ENCODE assay signal across 17 cellular contexts in genomic region chr2:127358044-127358443, GRCh38.
"Had no signal": no experiment of that assay in that cellular context is flagged by ENCODE, and none has a peak within 500 bp of the region (broad histone marks: within the 10 kb centered on the region; RNA-seq: fewer than 3 reads in every experiment).

No MANE protein-coding gene starts in this region.

- H3K4me3 ChIP-seq: skin epidermis, thyroid gland had no signal

- H3K27me3 ChIP-seq: thyroid gland had no signal

- H3K36me3 ChIP-seq: thyroid gland had no signal

- H3K9me3 ChIP-seq: thyroid gland had no signal

- H3K36me3 Mint-ChIP-seq: natural killer cell, WTC11 had no signal

- H3K27ac Mint-ChIP-seq: activated CD8-positive, alpha-beta T cell treated with anti-CD3 and anti-CD28 coated beads for 36 hours; memory B cell; stimulated activated naive B cell treated with anti-CD40 and anti-IgM and Interleukin-4, amounts not matched to agents 10 μg/mL and 1 μg/mL and 100 μg/mL, for 72 hours; WTC11 had no signal

- H3K27ac ChIP-seq: skin epidermis, thyroid gland had no signal

- H3K9me3 Mint-ChIP-seq: activated CD8-positive, alpha-beta T cell treated with anti-CD3 and anti-CD28 coated beads for 36 hours; activated T-cell treated with anti-CD3 and anti-CD28 coated beads, Interleukin-2, amount 50 U/mL, for 4 hours; central memory CD8-positive, alpha-beta T cell; memory B cell; natural killer cell; stimulated activated naive B cell treated with anti-CD40 and anti-IgM and Interleukin-4, amounts not matched to agents 10 μg/mL and 1 μg/mL and 100 μg/mL, for 72 hours had no signal

- ATAC-seq: activated CD8-positive, alpha-beta T cell treated with anti-CD3 and anti-CD28 coated beads for 36 hours; activated T-cell treated with anti-CD3 and anti-CD28 coated beads, Interleukin-2, amount 50 U/mL, for 4 hours; left colon; natural killer cell; stimulated activated naive B cell treated with anti-CD40 and anti-IgM and Interleukin-4, amounts not matched to agents 10 μg/mL and 1 μg/mL and 100 μg/mL, for 72 hours; WTC11 had no signal

- H3K4me3 Mint-ChIP-seq: activated CD8-positive, alpha-beta T cell treated with anti-CD3 and anti-CD28 coated beads for 36 hours; activated T-cell treated with anti-CD3 and anti-CD28 coated beads, Interleukin-2, amount 50 U/mL, for 4 hours; central memory CD8-positive, alpha-beta T cell; memory B cell; natural killer cell; stimulated activated naive B cell treated with anti-CD40 and anti-IgM and Interleukin-4, amounts not matched to agents 10 μg/mL and 1 μg/mL and 100 μg/mL, for 72 hours; WTC11 had no signal

- FAIRE-seq: endothelial cell of umbilical vein had no signal

- H3K27me3 Mint-ChIP-seq: activated CD8-positive, alpha-beta T cell treated with anti-CD3 and anti-CD28 coated beads for 36 hours; central memory CD8-positive, alpha-beta T cell; memory B cell; stimulated activated naive B cell treated with anti-CD40 and anti-IgM and Interleukin-4, amounts not matched to agents 10 μg/mL and 1 μg/mL and 100 μg/mL, for 72 hours had no signal

- DNase-seq: activated CD4-positive, alpha-beta T cell treated with anti-CD3 and anti-CD28 coated beads for 48 hours; activated CD8-positive, alpha-beta T cell treated with anti-CD3 and anti-CD28 coated beads for 36 hours; activated effector memory CD4-positive, alpha-beta T cell treated with Interleukin-2 at 50 U/mL for 16 hours; activated naive CD4-positive, alpha-beta T cell treated with anti-CD3 and anti-CD28 coated beads, Interleukin-2, amount 50 U/mL, for 16 hours; activated T-cell treated with anti-CD3 and anti-CD28 coated beads, Interleukin-2, amount 50 U/mL, for 4 hours; effector CD8-positive, alpha-beta T cell; left colon; natural killer cell; stimulated activated CD4-positive, alpha-beta T cell treated with anti-CD3 and anti-CD28 coated beads, Interleukin-15, amount 100 ng/mL, for 24 hours; stimulated activated CD4-positive, alpha-beta T cell treated with anti-CD3 and anti-CD28 coated beads, Interleukin-4, amount 100 ng/mL, for 1 hour; stimulated activated naive B cell treated with anti-CD40 and anti-IgM and Interleukin-4, amounts not matched to agents 10 μg/mL and 1 μg/mL and 100 μg/mL, for 72 hours had no signal
